In genomic region chr13:30763786-30764440, GRCh38 we compare ENCODE assay signal across 2 cellular contexts.
TF ChIP-seq lines count a peak whose summit lies in the region.

No MANE protein-coding gene starts in this region.

TF ChIP-seq in IMR-90, 13 proteins besides CTCF, POLR2A, EP300 and RAD21:
- TF ChIP-seq SMC3 (IDR thresholded peaks at IDR 0.05; ENCODE audit: low read depth, low read length) (no peak), NFE2L2 (IDR thresholded peaks at IDR 0.05; ENCODE audit: low read depth, low read length) (no peak), ELK1 (IDR thresholded peaks at IDR 0.05; ENCODE audit: borderline replicate concordance, low read depth, low read length) (no peak), RFX5 (IDR thresholded peaks at IDR 0.05; ENCODE audit: low read depth, low read length) (no peak), BHLHE40 (IDR thresholded peaks at IDR 0.05; ENCODE audit: low read depth, low read length) (no peak), MXI1 (IDR thresholded peaks at IDR 0.05; ENCODE audit: borderline replicate concordance, low read depth, low read length) (no peak), FOS (IDR thresholded peaks at IDR 0.05; ENCODE audit: low read depth, low read length) (no peak), MAZ (IDR thresholded peaks at IDR 0.05; ENCODE audit: borderline replicate concordance, low read depth, low read length) (no peak), CHD1 (IDR thresholded peaks at IDR 0.05; ENCODE audit: low read depth, low read length) (no peak), CEBPB (IDR thresholded peaks at IDR 0.05; ENCODE audit: low read depth, low read length) (no peak), USF2 (IDR thresholded peaks at IDR 0.05; ENCODE audit: low read depth, low read length) (no peak), MAFK (IDR thresholded peaks at IDR 0.05; ENCODE audit: low read depth, low read length) (no peak), RCOR1 (IDR thresholded peaks at IDR 0.05; ENCODE audit: insufficient replicate concordance, low read length) (no peak)

TF ChIP-seq in WTC11, 78 proteins besides CTCF, POLR2A, EP300 and RAD21 (continued from another document):
- no peak for TF ChIP-seq HMGA2 (CRISPR knock-in tag; IDR thresholded peaks at IDR 0.05)
- TF ChIP-seq ESRRA (CRISPR knock-in tag; IDR thresholded peaks at IDR 0.05; ENCODE audit: borderline replicate concordance), result no peak
- no peak for TF ChIP-seq ZMAT4 (CRISPR knock-in tag; IDR thresholded peaks at IDR 0.05)
- no peak for TF ChIP-seq ZNF281 (CRISPR knock-in tag; IDR thresholded peaks at IDR 0.05)
- no peak for TF ChIP-seq TEAD4 (CRISPR knock-in tag; IDR thresholded peaks at IDR 0.05)
- no peak for TF ChIP-seq ZNF512 (CRISPR knock-in tag; IDR thresholded peaks at IDR 0.05; ENCODE audit: borderline replicate concordance)
- TF ChIP-seq ZNF416 (CRISPR knock-in tag; IDR thresholded peaks at IDR 0.05), result no peak
- TF ChIP-seq ZNF121 (CRISPR knock-in tag; IDR thresholded peaks at IDR 0.05), result no peak
- TF ChIP-seq SP1 (CRISPR knock-in tag; conservative IDR thresholded peaks at IDR 0.05), result no peak
- no peak for TF ChIP-seq CBFB (CRISPR knock-in tag; IDR thresholded peaks at IDR 0.05; ENCODE audit: low read depth)
- no peak for TF ChIP-seq SOX15 (CRISPR knock-in tag; IDR thresholded peaks at IDR 0.05)
- no peak for TF ChIP-seq MYBL2 (CRISPR knock-in tag; IDR thresholded peaks at IDR 0.05)
- no peak for TF ChIP-seq JAZF1 (CRISPR knock-in tag; IDR thresholded peaks at IDR 0.05)
- TF ChIP-seq IRF2 (CRISPR knock-in tag; IDR thresholded peaks at IDR 0.05; ENCODE audit: borderline replicate concordance, low read depth), result no peak
- TF ChIP-seq GABPB1 (CRISPR knock-in tag; IDR thresholded peaks at IDR 0.05), result no peak
- TF ChIP-seq ELF4 (CRISPR knock-in tag; IDR thresholded peaks at IDR 0.05; ENCODE audit: low read depth), result no peak
- TF ChIP-seq ZNF671 (CRISPR knock-in tag; IDR thresholded peaks at IDR 0.05), result no peak
- TF ChIP-seq PREB (CRISPR knock-in tag; IDR thresholded peaks at IDR 0.05; ENCODE audit: borderline replicate concordance), result no peak
TF ChIP-seq in WTC11: peak in this region for 0.
